ENCODE assay signal across 8 cellular contexts in the genomic region with DNA sequence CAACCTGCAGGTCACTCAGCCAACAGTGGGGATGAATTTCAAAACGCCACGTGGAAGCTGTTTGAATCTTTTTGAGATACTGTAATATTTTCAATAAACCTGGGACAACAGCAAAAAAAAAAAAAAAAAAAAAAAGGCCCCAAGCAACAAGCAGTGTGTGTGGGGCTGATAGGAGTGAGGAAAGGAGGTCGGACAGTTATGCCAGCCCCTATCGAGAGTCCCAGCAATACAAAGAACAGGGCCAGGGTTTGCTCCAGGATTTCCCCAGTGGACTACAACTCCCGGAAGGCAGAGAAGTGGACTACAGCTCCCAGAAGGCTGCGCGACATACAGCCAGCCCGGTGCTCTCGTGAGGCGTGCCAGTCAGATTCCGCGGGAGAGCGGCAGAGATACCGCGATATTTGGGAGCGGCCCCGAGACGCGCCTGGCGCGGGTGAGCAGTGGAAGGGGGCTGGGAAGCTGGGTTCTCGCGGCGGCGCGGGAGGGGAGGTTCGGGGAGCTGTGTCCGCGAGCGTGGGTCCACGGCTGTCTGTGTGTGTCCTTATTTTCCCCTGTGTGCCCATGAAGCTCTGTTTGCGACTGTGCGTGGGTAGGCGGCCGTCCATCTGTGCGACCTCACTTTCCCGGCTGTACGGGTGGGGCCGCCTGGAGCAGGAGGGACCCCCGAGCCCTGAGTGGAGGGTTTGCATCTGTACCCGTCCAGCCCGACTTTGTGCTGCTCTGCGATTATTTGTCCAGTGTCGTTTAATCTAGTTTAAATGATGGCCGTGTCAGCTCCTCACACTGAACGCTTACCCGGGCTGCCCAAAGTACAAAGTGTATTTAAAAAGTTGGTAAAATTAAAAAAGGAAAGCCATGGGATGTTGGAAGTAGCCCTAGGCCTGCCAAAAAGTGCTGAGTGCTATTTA. TPM values are rescaled to one million over a fixed set of nuclear protein-coding genes. Genes with fewer than 3 reads are reported as not detected.
A peak's percentile ranks its signal among the peaks of the same experiment; 100 is the strongest.
DNase-seq lines count a peak whose midpoint lies in the region; ATAC-seq and TF ChIP-seq lines count a peak whose summit lies in the region.

A gene with protein sequence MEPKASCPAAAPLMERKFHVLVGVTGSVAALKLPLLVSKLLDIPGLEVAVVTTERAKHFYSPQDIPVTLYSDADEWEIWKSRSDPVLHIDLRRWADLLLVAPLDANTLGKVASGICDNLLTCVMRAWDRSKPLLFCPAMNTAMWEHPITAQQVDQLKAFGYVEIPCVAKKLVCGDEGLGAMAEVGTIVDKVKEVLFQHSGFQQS (plus strand): TSS at position 397 of the 908 bp plus-strand sequence. CDS start 4,729 bp downstream, outside the sequence.

- no peaks in the 10 kb centered on the region for H4K20me1 ChIP-seq in KMS-11 (ENCODE audit: insufficient read depth)

- 4% methylated on average over 37 to 47 of the region's 47 CpGs for WGBS in esophagus, 2 donors

- no peaks in the 10 kb centered on the region for H3K9me3 ChIP-seq in Peyer's patch
- H3K9me3 ChIP-seq in esophagus (ENCODE audit: control insufficient read depth in 2 of 2, insufficient read depth in 1 of 2, low read depth in 1 of 2, low read length in 1 of 2): no peaks in the 10 kb centered on the region
- no peaks in the 10 kb centered on the region for H3K9me3 ChIP-seq in muscle layer of colon (ENCODE audit: low read length)

- H3K9ac ChIP-seq in KMS-11 (peak within 1 kb of the TSS; percentile 98), muscle layer of colon (ENCODE audit: low read length) (peak within 1 kb of the TSS; percentile 55)

- peak; percentile 88 for ATAC-seq in GM21737 (IDR thresholded peaks at IDR 0.05; ENCODE audit: unreplicated experiment)

- H3K27me3 ChIP-seq in KMS-11 (ENCODE audit: insufficient read depth, low read depth) (no peaks in the 10 kb centered on the region), Peyer's patch (no peaks in the 10 kb centered on the region), esophagus (ENCODE audit: control insufficient read depth in 1 of 2, insufficient read depth in 2 of 2, low read length in 2 of 2) (no peaks in the 10 kb centered on the region), muscle layer of colon (ENCODE audit: control insufficient read depth in 1 of 2, insufficient read depth in 2 of 2, low read length in 2 of 2) (no peaks in the 10 kb centered on the region)

- peaks cover 40% of the 10 kb centered on the region for H3K4me1 ChIP-seq in KMS-11 (ENCODE audit: low read depth, poor library complexity, severe bottlenecking)
- peaks cover 0 to 16% (median 0%) of the 10 kb centered on the region in 4 donors for H3K4me1 ChIP-seq in Peyer's patch
- no peaks in the 10 kb centered on the region for H3K4me1 ChIP-seq in esophagus (ENCODE audit: control insufficient read depth in 2 of 2, insufficient read depth in 2 of 2, low read length in 1 of 2)
- H3K4me1 ChIP-seq in muscle layer of colon (ENCODE audit: insufficient read depth, low read length): peaks cover 18% of the 10 kb centered on the region

- DNase-seq in DMS53 (lab: John Stamatoyannopoulos, UW): peak; percentile 96
- peak; percentile 95 to 99 (median 96) for DNase-seq in Peyer's patch
- DNase-seq in activated T-cell treated with anti-CD3 and anti-CD28 coated beads, Interleukin-2, amount 50 U/mL, for 48 hours: peak; percentile 96 to 97
- DNase-seq in stimulated activated CD8-positive, alpha-beta memory T cell treated with anti-CD3 and anti-CD28 coated beads, Interleukin-7, amount 100 ng/mL, for 24 hours (ENCODE audit: low read depth): peak; percentile 80

- TF ChIP-seq CTCF in KMS-11 (conservative IDR thresholded peaks at IDR 0.05; ENCODE audit: low read depth, low read length) (no peak), Peyer's patch (IDR thresholded peaks at IDR 0.05) (no peak)

- H3K36me3 ChIP-seq in KMS-11 (ENCODE audit: insufficient read depth) (no peaks in the 10 kb centered on the region), Peyer's patch (no peaks in the 10 kb centered on the region), esophagus (ENCODE audit: control insufficient read depth in 2 of 2, insufficient read depth in 2 of 2, low read length in 1 of 2) (no peaks in the 10 kb centered on the region), muscle layer of colon (ENCODE audit: insufficient read depth, low read length) (no peaks in the 10 kb centered on the region)

- peaks cover 12% of the 10 kb centered on the region; the same call in 1 of the 2 replicates for H3K79me2 ChIP-seq in KMS-11 (ENCODE audit: insufficient read depth, low read depth)

- H3K4me3 ChIP-seq in KMS-11 (IDR thresholded peaks at IDR 0.05; ENCODE audit: insufficient read depth, low read depth, low read length) (peak within 1 kb of the TSS; percentile 46), Peyer's patch (peak within 1 kb of the TSS; percentile 73 to 89 (median 82)), esophagus (ENCODE audit: low read depth in 1 of 2, low read length in 2 of 2) (peak within 1 kb of the TSS; percentile 93 to 98), muscle layer of colon (ENCODE audit: low read depth in 1 of 2, low read length in 2 of 2) (peak within 1 kb of the TSS; percentile 54 to 79)

- peak within 1 kb of the TSS; percentile 55 for H2AFZ ChIP-seq in KMS-11 (ENCODE audit: low read depth)

- TF ChIP-seq POLR2A in Peyer's patch (IDR thresholded peaks at IDR 0.05): peak; percentile 84 to 87

- H3K27ac ChIP-seq in KMS-11: peak within 1 kb of the TSS; percentile 84
- peak within 1 kb of the TSS; percentile 83 to 89 (median 85) for H3K27ac ChIP-seq in Peyer's patch
- peak within 1 kb of the TSS; percentile 74 to 92 for H3K27ac ChIP-seq in esophagus (ENCODE audit: low read depth in 2 of 2, low read length in 1 of 2)
- peak within 1 kb of the TSS; percentile 70 for H3K27ac ChIP-seq in muscle layer of colon (ENCODE audit: low read depth, low read length)

- peak within 1 kb of the TSS; percentile 67 for H3K4me2 ChIP-seq in KMS-11

RNA-seq across cellular contexts. Expression of the gene that starts here (rescaled TPM):
- 10 to 100 TPM in 3 of 4 donors, 1 to 10 TPM in 1; 8.4 to 63.5 (median 20.5) TPM for total RNA-seq in Peyer's patch
- polyA plus RNA-seq in esophagus: 10 to 100 TPM; 19.1 to 25.9 TPM

Comparison
In these comparisons a context has a peak if more than half of its experiments do, and no peak if none do; other contexts are left out.
1. Peak in every context shown above with its lines: DNase-seq, ATAC-seq, H3K4me3 ChIP-seq and H3K27ac ChIP-seq.